ENCODE assay signal across 1 cellular context in the genomic region with DNA sequence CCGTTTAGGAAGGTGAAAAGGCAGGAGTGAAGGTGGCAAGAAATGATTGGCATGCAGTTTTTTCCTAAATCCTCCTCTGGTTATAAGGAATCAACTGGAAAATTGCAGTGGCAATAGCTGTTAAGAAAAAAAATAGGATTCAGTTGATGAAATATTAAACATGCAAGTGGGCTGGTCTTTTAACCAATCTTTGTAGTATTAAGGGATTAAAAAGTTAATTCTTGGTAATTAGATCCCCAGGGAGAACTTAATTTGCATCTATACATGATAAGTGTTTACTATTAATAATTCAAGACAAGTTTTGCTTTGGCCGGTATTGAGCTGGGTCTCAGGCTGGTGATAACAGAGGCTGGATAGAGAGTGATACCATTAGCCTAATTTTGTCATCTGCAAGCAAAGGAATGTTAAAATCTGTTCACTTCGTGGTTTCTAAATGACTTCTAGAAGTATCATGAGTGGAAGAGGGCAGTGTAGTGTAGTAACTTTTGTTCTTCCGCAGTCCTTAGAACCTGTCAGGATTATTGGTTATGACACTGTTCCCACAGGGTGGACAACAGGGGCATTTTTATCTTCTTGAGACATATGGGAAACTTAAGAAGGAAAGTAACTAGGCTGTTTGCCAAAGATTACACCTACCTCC.
TF ChIP-seq lines count a peak whose summit lies in the region.

No MANE protein-coding gene starts in this region.

TF ChIP-seq in GM12878, 131 proteins besides CTCF, POLR2A, EP300 and RAD21 (continued from another document):
- TF ChIP-seq, protein P1, sequence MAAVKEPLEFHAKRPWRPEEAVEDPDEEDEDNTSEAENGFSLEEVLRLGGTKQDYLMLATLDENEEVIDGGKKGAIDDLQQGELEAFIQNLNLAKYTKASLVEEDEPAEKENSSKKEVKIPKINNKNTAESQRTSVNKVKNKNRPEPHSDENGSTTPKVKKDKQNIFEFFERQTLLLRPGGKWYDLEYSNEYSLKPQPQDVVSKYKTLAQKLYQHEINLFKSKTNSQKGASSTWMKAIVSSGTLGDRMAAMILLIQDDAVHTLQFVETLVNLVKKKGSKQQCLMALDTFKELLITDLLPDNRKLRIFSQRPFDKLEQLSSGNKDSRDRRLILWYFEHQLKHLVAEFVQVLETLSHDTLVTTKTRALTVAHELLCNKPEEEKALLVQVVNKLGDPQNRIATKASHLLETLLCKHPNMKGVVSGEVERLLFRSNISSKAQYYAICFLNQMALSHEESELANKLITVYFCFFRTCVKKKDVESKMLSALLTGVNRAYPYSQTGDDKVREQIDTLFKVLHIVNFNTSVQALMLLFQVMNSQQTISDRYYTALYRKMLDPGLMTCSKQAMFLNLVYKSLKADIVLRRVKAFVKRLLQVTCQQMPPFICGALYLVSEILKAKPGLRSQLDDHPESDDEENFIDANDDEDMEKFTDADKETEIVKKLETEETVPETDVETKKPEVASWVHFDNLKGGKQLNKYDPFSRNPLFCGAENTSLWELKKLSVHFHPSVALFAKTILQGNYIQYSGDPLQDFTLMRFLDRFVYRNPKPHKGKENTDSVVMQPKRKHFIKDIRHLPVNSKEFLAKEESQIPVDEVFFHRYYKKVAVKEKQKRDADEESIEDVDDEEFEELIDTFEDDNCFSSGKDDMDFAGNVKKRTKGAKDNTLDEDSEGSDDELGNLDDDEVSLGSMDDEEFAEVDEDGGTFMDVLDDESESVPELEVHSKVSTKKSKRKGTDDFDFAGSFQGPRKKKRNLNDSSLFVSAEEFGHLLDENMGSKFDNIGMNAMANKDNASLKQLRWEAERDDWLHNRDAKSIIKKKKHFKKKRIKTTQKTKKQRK (IDR thresholded peaks at IDR 0.05; ENCODE audit: low read depth, low read length), result no peak
- no peak for TF ChIP-seq BRCA1 (IDR thresholded peaks at IDR 0.05; ENCODE audit: low read depth, low read length)
- TF ChIP-seq, protein P2, sequence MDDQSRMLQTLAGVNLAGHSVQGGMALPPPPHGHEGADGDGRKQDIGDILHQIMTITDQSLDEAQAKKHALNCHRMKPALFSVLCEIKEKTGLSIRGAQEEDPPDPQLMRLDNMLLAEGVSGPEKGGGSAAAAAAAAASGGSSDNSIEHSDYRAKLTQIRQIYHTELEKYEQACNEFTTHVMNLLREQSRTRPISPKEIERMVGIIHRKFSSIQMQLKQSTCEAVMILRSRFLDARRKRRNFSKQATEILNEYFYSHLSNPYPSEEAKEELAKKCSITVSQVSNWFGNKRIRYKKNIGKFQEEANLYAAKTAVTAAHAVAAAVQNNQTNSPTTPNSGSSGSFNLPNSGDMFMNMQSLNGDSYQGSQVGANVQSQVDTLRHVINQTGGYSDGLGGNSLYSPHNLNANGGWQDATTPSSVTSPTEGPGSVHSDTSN (IDR thresholded peaks at IDR 0.05; ENCODE audit: insufficient replicate concordance, low read depth, low read length), result no peak
- no peak for TF ChIP-seq YY1 (IDR thresholded peaks at IDR 0.05; ENCODE audit: low read depth, low read length)
- peak; percentile 65 for TF ChIP-seq RUNX3 (IDR thresholded peaks at IDR 0.05; ENCODE audit: low read length)
TF ChIP-seq in GM12878: peak in this region for 13.
